ENCODE assay signal across 14 cellular contexts in genomic region chr13:97249797-97250495, GRCh38. TPM values are rescaled to one million over a fixed set of nuclear protein-coding genes. Genes with fewer than 3 reads are reported as not detected.
DNase-seq lines count a peak whose midpoint lies in the region; ATAC-seq, FAIRE-seq and TF ChIP-seq lines count a peak whose summit lies in the region.
"Had no signal": no experiment of that assay in that cellular context is flagged by ENCODE, and none has a peak within 500 bp of the region (broad histone marks: within the 10 kb centered on the region; RNA-seq: fewer than 3 reads in every experiment).

No MANE protein-coding gene starts in this region.

- H3K36me3 ChIP-seq in HCT116 (ENCODE audit: control insufficient read depth in 1 of 2, insufficient read depth in 2 of 2, low read length in 2 of 2) (no peaks in the 10 kb centered on the region), kidney (ENCODE audit: control insufficient read depth in 1 of 2, insufficient read depth in 2 of 2, low read length in 2 of 2) (no peaks in the 10 kb centered on the region), smooth muscle cell (ENCODE audit: low read depth) (no peaks in the 10 kb centered on the region)
- H3K36me3 ChIP-seq: colonic mucosa had no signal

- no peak overlapping the region for H2AFZ ChIP-seq in HCT116 (ENCODE audit: low read depth, low read length, poor library complexity, severe bottlenecking)
- no peak overlapping the region for H2AFZ ChIP-seq in smooth muscle cell (ENCODE audit: low read depth)
- H2AFZ ChIP-seq: GM23338 had no signal

- H3K79me2 ChIP-seq in HCT116 (ENCODE audit: insufficient read depth, low read length) (peaks cover 72% of the 10 kb centered on the region), smooth muscle cell (ENCODE audit: low read depth) (peaks cover 94% of the 10 kb centered on the region)

- RAD21 ChIA-PET in HCT116 (lab: Charles Lee; ENCODE audit: low non-redundant PET in 1 of 2, low total read pairs in 2 of 2, uncharacterized antibody in 2 of 2, unreplicated experiment in 2 of 2), result no interaction called here

- CTCF ChIA-PET in HCT116 (lab: Charles Lee), result no interaction called here
- CTCF ChIA-PET in activated CD4-positive, alpha-beta T cell treated with anti-CD3 and anti-CD28 coated beads for 36 hours (lab: Charles Lee), result interaction anchor here (0.8 to 1.6 kb wide), 7 partner anchors 18 to 550 kb away, joined by 3 to 6 read pairs (median 4); no protein-coding TSS in a partner anchor

- POLR2A ChIA-PET in HCT116 (lab: Charles Lee), result interaction anchor here (0.8 to 2.3 kb wide), 4 partner anchors 9 to 107 kb away, joined by 3 to 11 read pairs (median 4); partner anchors contain the start of gene MBNL2
- POLR2A ChIA-PET in activated CD4-positive, alpha-beta T cell treated with anti-CD3 and anti-CD28 coated beads for 36 hours (lab: Charles Lee), result interaction anchor here (0.5 kb wide), 2 partner anchors 9 to 450 kb away, joined by 4 read pairs; no protein-coding TSS in a partner anchor

- DNase-seq in HCT116 (ENCODE audit: low read depth, low spot score) (no peak), kidney (no peak), smooth muscle cell (lab: John Stamatoyannopoulos, UW; ENCODE audit: unreplicated experiment) (no peak), HCEC 1CT (no peak), inferior parietal cortex (ENCODE audit: extremely low spot score) (no peak), SKM-1 treated with dmso at 0.1 percent for 144 hours (lab: John Stamatoyannopoulos, UW; ENCODE audit: unreplicated experiment) (no peak)
- no peak for DNase-seq in central memory CD8-positive, alpha-beta T cell (ENCODE audit: low spot score in 2 of 2)
- no peak for DNase-seq in activated CD4-positive, alpha-beta T cell treated with anti-CD3 and anti-CD28 coated beads for 36 hours
- DNase-seq: colonic mucosa, hippocampal formation, KBM-7 had no signal

- peaks cover 57 to 73% of the 10 kb centered on the region in 2 experiments for H3K4me1 ChIP-seq in HCT116 (ENCODE audit: control insufficient read depth in 1 of 2, insufficient read depth in 2 of 2, low read length in 2 of 2)
- peaks cover 7 to 18% of the 10 kb centered on the region in 2 donors for H3K4me1 ChIP-seq in kidney (ENCODE audit: control insufficient read depth in 1 of 2, insufficient read depth in 1 of 2, low read depth in 1 of 2, low read length in 2 of 2)
- peaks cover 4% of the 10 kb centered on the region for H3K4me1 ChIP-seq in smooth muscle cell (ENCODE audit: low read depth)
- H3K4me1 ChIP-seq: colonic mucosa had no signal

- 68% methylated on average over 3 of the region's 3 CpGs for WGBS in smooth muscle cell (ENCODE audit: low lambda C conversion rate)

- H3K27ac ChIP-seq in HCT116 (ENCODE audit: low read depth, low read length), result peak overlapping the region; percentile 57; the same call in 1 of the 2 replicates
- peak overlapping the region; percentile 1 to 8 for H3K27ac ChIP-seq in kidney (ENCODE audit: low read depth in 2 of 2, low read length in 2 of 2)
- H3K27ac ChIP-seq in smooth muscle cell (ENCODE audit: low read depth), result peak overlapping the region; percentile 41
- H3K27ac ChIP-seq: C4-2B, colonic mucosa, VCaP had no signal

- H3K9ac ChIP-seq in HCT116 (ENCODE audit: low read length) (no peak overlapping the region; the same call in 1 of the 2 replicates), kidney (ENCODE audit: low read length in 2 of 2) (no peak overlapping the region), smooth muscle cell (ENCODE audit: low read depth) (no peak overlapping the region)

- H3K4me3 Mint-ChIP-seq in central memory CD8-positive, alpha-beta T cell, result no peak overlapping the region
- H3K4me3 Mint-ChIP-seq in activated CD4-positive, alpha-beta T cell treated with anti-CD3 and anti-CD28 coated beads for 36 hours, result no peak overlapping the region
- H3K4me3 Mint-ChIP-seq: GM23338 had no signal

- intact Hi-C loops in HCT116 (cut with micrococcal nuclease), result no loop called here
- intact Hi-C loops in kidney (cut with DNase I), result no loop called here
- intact Hi-C loops in activated CD4-positive, alpha-beta T cell treated with anti-CD3 and anti-CD28 coated beads for 36 hours (cut with DNase I, micrococcal nuclease), result no loop called here

- H3K9me2 ChIP-seq in HCT116 (ENCODE audit: insufficient read depth), result no peaks in the 10 kb centered on the region

- H3K27me3 ChIP-seq in HCT116 (ENCODE audit: insufficient read depth, low read length) (no peaks in the 10 kb centered on the region), smooth muscle cell (ENCODE audit: low read depth) (no peaks in the 10 kb centered on the region)
- H3K27me3 ChIP-seq: colonic mucosa had no signal

- no peaks in the 10 kb centered on the region for H3K9me3 ChIP-seq in HCT116 (ENCODE audit: control insufficient read depth in 1 of 2, insufficient read depth in 1 of 2, low read depth in 1 of 2, low read length in 2 of 2)
- H3K9me3 ChIP-seq in kidney (ENCODE audit: control insufficient read depth in 1 of 2, low read length in 2 of 2), result no peaks in the 10 kb centered on the region
- no peaks in the 10 kb centered on the region for H3K9me3 ChIP-seq in smooth muscle cell (replicated peaks; ENCODE audit: low read depth)
- H3K9me3 ChIP-seq: colonic mucosa had no signal

- no peak for TF ChIP-seq RAD21 in HCT116 (IDR thresholded peaks at IDR 0.05; ENCODE audit: low read depth)

- no peaks in the 10 kb centered on the region for H3K9me3 Mint-ChIP-seq in central memory CD8-positive, alpha-beta T cell
- H3K9me3 Mint-ChIP-seq in activated CD4-positive, alpha-beta T cell treated with anti-CD3 and anti-CD28 coated beads for 36 hours (ENCODE audit: low read depth), result no peaks in the 10 kb centered on the region
- H3K9me3 Mint-ChIP-seq: GM23338 had no signal

- peaks cover 9% of the 10 kb centered on the region for H3F3A ChIP-seq in smooth muscle cell (ENCODE audit: low read depth)

- H3K27ac Mint-ChIP-seq in central memory CD8-positive, alpha-beta T cell (ENCODE audit: low read depth), result peak overlapping the region; percentile 20
- no peak overlapping the region for H3K27ac Mint-ChIP-seq in activated CD4-positive, alpha-beta T cell treated with anti-CD3 and anti-CD28 coated beads for 36 hours
- H3K27ac Mint-ChIP-seq: GM23338 had no signal

- H3K27me3 Mint-ChIP-seq in central memory CD8-positive, alpha-beta T cell, result no peaks in the 10 kb centered on the region
- H3K27me3 Mint-ChIP-seq in activated CD4-positive, alpha-beta T cell treated with anti-CD3 and anti-CD28 coated beads for 36 hours, result no peaks in the 10 kb centered on the region

- H3K36me3 Mint-ChIP-seq in central memory CD8-positive, alpha-beta T cell (ENCODE audit: insufficient read depth), result peaks cover 1% of the 10 kb centered on the region
- peaks cover 2% of the 10 kb centered on the region for H3K36me3 Mint-ChIP-seq in activated CD4-positive, alpha-beta T cell treated with anti-CD3 and anti-CD28 coated beads for 36 hours (ENCODE audit: low read depth)

- no peak for TF ChIP-seq POLR2A in HCT116 (IDR thresholded peaks at IDR 0.05; ENCODE audit: borderline replicate concordance, extremely low read depth, insufficient read depth, insufficient read length)

- no TSS peak for BruUV-seq in HCT116 (replicated peaks; lab: Mats Ljungman, UMichigan)

- H3K4me1 Mint-ChIP-seq in central memory CD8-positive, alpha-beta T cell, result peaks cover 12% of the 10 kb centered on the region
- H3K4me1 Mint-ChIP-seq in activated CD4-positive, alpha-beta T cell treated with anti-CD3 and anti-CD28 coated beads for 36 hours, result peaks cover 20% of the 10 kb centered on the region

- ATAC-seq in HCT116, result no peak
- no peak for ATAC-seq in central memory CD8-positive, alpha-beta T cell (replicated peaks; ENCODE audit: extremely low read depth, poor library complexity, severe bottlenecking)
- ATAC-seq in activated CD4-positive, alpha-beta T cell treated with anti-CD3 and anti-CD28 coated beads for 36 hours, result no peak
- ATAC-seq: GM23338 had no signal

- TF ChIP-seq CTCF in HCT116 (IDR thresholded peaks at IDR 0.05 in 2 of 3, conservative IDR thresholded peaks at IDR 0.05 in 1 of 3; ENCODE audit: borderline replicate concordance in 1 of 3, insufficient read depth in 1 of 3, low read depth in 2 of 3, low read length in 2 of 3) (no peak), kidney (IDR thresholded peaks at IDR 0.05; ENCODE audit: borderline replicate concordance, extremely low read depth, insufficient read depth) (no peak), smooth muscle cell (IDR thresholded peaks at IDR 0.05; ENCODE audit: borderline replicate concordance, insufficient read depth, poor library complexity, severe bottlenecking) (no peak)

- no peak for FAIRE-seq in kidney (lab: Jason Lieb, UNC)

- no peak overlapping the region for H3K4me2 ChIP-seq in HCT116 (ENCODE audit: low read length)
- peak overlapping the region; percentile 67 for H3K4me2 ChIP-seq in smooth muscle cell
- H3K4me2 ChIP-seq: GM23338 had no signal

- H3K4me3 ChIP-seq in HCT116 (replicated peaks in 1 of 2; ENCODE audit: low read depth in 1 of 2, low read length in 2 of 2), result no peak overlapping the region
- no peak overlapping the region for H3K4me3 ChIP-seq in kidney (ENCODE audit: low read length in 2 of 2)
- H3K4me3 ChIP-seq in smooth muscle cell, result no peak overlapping the region
- H3K4me3 ChIP-seq: colonic mucosa, GM23338 had no signal

- H4K20me1 ChIP-seq in HCT116 (ENCODE audit: insufficient read depth) (no peaks in the 10 kb centered on the region), smooth muscle cell (ENCODE audit: low read depth) (peaks cover 59% of the 10 kb centered on the region)

TF ChIP-seq in HCT116, 20 proteins besides CTCF, POLR2A, EP300 and RAD21 (continues in another document):
- TF ChIP-seq TCF7L2 (IDR thresholded peaks at IDR 0.05; ENCODE audit: borderline replicate concordance, extremely low read depth, insufficient read depth, insufficient read length) (no peak), EZH2 (IDR thresholded peaks at IDR 0.05) (no peak), EGR1 (IDR thresholded peaks at IDR 0.05; ENCODE audit: low read depth) (no peak), ELF1 (IDR thresholded peaks at IDR 0.05; ENCODE audit: borderline replicate concordance, low read depth) (no peak)

RNA-seq across cellular contexts. Expression of gene MBNL2, which starts 27.8 kb away (rescaled TPM):
- total RNA-seq in HCT116 (2021; ENCODE audit: unreplicated experiment) (73.9 TPM), kidney (70.5 TPM), smooth muscle cell (120 and 147 TPM in 2 replicates)
- polyA plus RNA-seq in HCT116 (2012), result 40.8 and 43.6 TPM in 2 replicates
- polyA plus RNA-seq in kidney (ENCODE audit: insufficient read depth, low read depth, low replicate concordance) (18.8 TPM), smooth muscle cell (33.7 and 34.9 TPM in 2 replicates)
- 10 to 100 TPM; 16.7 to 24.5 TPM for total RNA-seq in activated CD4-positive, alpha-beta T cell treated with anti-CD3 and anti-CD28 coated beads for 36 hours

Comparison
In these comparisons a context has a peak if more than half of its experiments do, and no peak if none do; other contexts are left out.
1. H3K27ac ChIP-seq: peak in every context shown above with its lines; median percentile 57 in HCT116; 41 in smooth muscle cell; 4 in kidney.